In genomic region chr11:94746721-94747120, GRCh38 we compare ENCODE assay signal across 15 cellular contexts. TPM values are rescaled to one million over a fixed set of nuclear protein-coding genes. Genes with fewer than 3 reads are reported as not detected.
DNase-seq lines count a peak whose midpoint lies in the region; ATAC-seq, FAIRE-seq and TF ChIP-seq lines count a peak whose summit lies in the region.
"Had no signal": no experiment of that assay in that cellular context is flagged by ENCODE, and none has a peak within 500 bp of the region (broad histone marks: within the 10 kb centered on the region; RNA-seq: fewer than 3 reads in every experiment).

No MANE protein-coding gene starts in this region.

- H3K36me3 Mint-ChIP-seq in MCF 10A (ENCODE audit: insufficient read depth, unreplicated experiment), result peaks cover 14% of the 10 kb centered on the region
- H3K36me3 Mint-ChIP-seq: activated naive CD8-positive, alpha-beta T cell had no signal

- no peaks in the 10 kb centered on the region for H3K27me3 ChIP-seq in breast epithelium
- H3K27me3 ChIP-seq in left lung, result peaks cover 0 to 2% of the 10 kb centered on the region in 2 donors
- H3K27me3 ChIP-seq: tibial nerve had no signal

- H3K4me1 Mint-ChIP-seq in MCF 10A (ENCODE audit: insufficient read depth, unreplicated experiment), result peaks cover 57% of the 10 kb centered on the region

- H3K27ac ChIP-seq in breast epithelium (no peak overlapping the region), VCaP (peak overlapping the region; percentile 32; the same call in 1 of the 2 replicates), left lung (no peak overlapping the region)
- H3K27ac ChIP-seq: tibial nerve had no signal

- ATAC-seq in left lung, result peak; percentile 74
- no peak for ATAC-seq in HG03025 (IDR thresholded peaks at IDR 0.05; ENCODE audit: low FRiP score, unreplicated experiment)
- no peak for ATAC-seq in HG02571 (IDR thresholded peaks at IDR 0.05; ENCODE audit: unreplicated experiment)

- H3K36me3 ChIP-seq in breast epithelium (no peaks in the 10 kb centered on the region), left lung (no peaks in the 10 kb centered on the region)
- H3K36me3 ChIP-seq: tibial nerve had no signal

- no peaks in the 10 kb centered on the region for H3K27me3 Mint-ChIP-seq in MCF 10A (ENCODE audit: insufficient read depth, unreplicated experiment)

- TF ChIP-seq CTCF in MCF 10A (IDR thresholded peaks at IDR 0.05; ENCODE audit: unreplicated experiment), result no peak
- no peak for TF ChIP-seq CTCF in breast epithelium (IDR thresholded peaks at IDR 0.05)
- no peak for TF ChIP-seq CTCF in VCaP (conservative IDR thresholded peaks at IDR 0.05)
- no peak for TF ChIP-seq CTCF in left lung (IDR thresholded peaks at IDR 0.05)

- H3K4me1 ChIP-seq in breast epithelium, result no peaks in the 10 kb centered on the region
- H3K4me1 ChIP-seq in left lung, result peaks cover 0 to 2% of the 10 kb centered on the region in 2 donors

- no peak overlapping the region for H3K4me3 Mint-ChIP-seq in MCF 10A (ENCODE audit: unreplicated experiment)
- H3K4me3 Mint-ChIP-seq: activated naive CD8-positive, alpha-beta T cell had no signal

- no peak for TF ChIP-seq POLR2A in breast epithelium (IDR thresholded peaks at IDR 0.05)

- BruUV-seq in MCF 10A (replicated peaks; lab: Mats Ljungman, UMichigan), result no TSS peak

- POLR2A ChIA-PET in MCF 10A (lab: Yijun Ruan, JAX), result interaction anchor here (0.5 to 7.4 kb wide), 10 partner anchors 10 to 116 kb away, joined by 3 to 52 read pairs (median 4); partner anchors contain the start of gene AMOTL1

- no peak for FAIRE-seq in GM19239 (lab: Jason Lieb, UNC)

- no peak overlapping the region for H3K4me3 ChIP-seq in breast epithelium
- no peak overlapping the region for H3K4me3 ChIP-seq in left lung
- H3K4me3 ChIP-seq: tibial nerve had no signal

- H3K27ac Mint-ChIP-seq in MCF 10A (ENCODE audit: low read depth, unreplicated experiment), result peak overlapping the region; percentile 95
- H3K27ac Mint-ChIP-seq: activated naive CD8-positive, alpha-beta T cell had no signal

- DNase-seq in MCF 10A (ENCODE audit: unreplicated experiment), result no peak
- no peak for DNase-seq in breast epithelium (ENCODE audit: low spot score in 2 of 2)
- no peak for DNase-seq in left lung
- DNase-seq in HCEC 1CT, result no peak
- DNase-seq in GM19239 (ENCODE audit: insufficient read length, low spot score), result no peak
- DNase-seq: NCI-H1930; NCI-H524; OCI-M1; stimulated activated CD4-positive, alpha-beta T cell treated with anti-CD3 and anti-CD28 coated beads, Interleukin-12 subunit alpha, Interleukin-12 subunit beta, amount 100 ng/mL, for 4 hours; stimulated activated naive CD4-positive, alpha-beta T cell had no signal

- H3K9me3 ChIP-seq in breast epithelium (no peaks in the 10 kb centered on the region), left lung (no peaks in the 10 kb centered on the region)
- H3K9me3 ChIP-seq: tibial nerve had no signal

- CTCF ChIA-PET in MCF 10A (lab: Yijun Ruan, JAX), result interaction anchor here (0.5 to 2.7 kb wide), 11 partner anchors 12 to 226 kb away, joined by 3 to 11 read pairs (median 3); partner anchors contain the start of genes CWC15 and KDM4D

- intact Hi-C loops in MCF 10A (cut with micrococcal nuclease) (loop anchor here (2.0 kb wide), 2 partner anchors 22 to 40 kb away; partner anchors contain the start of gene AMOTL1), breast epithelium (cut with DNase I; ENCODE audit: low total_unique reads) (no loop called here), left lung (cut with DNase I) (no loop called here)

- no peaks in the 10 kb centered on the region for H3K9me3 Mint-ChIP-seq in MCF 10A (ENCODE audit: unreplicated experiment)

RNA-seq across cellular contexts. Expression of gene AMOTL1, which starts 21.4 kb away (rescaled TPM):
- total RNA-seq in MCF 10A (2022) (76.6 and 77.0 TPM in 2 replicates), breast epithelium (10 to 100 TPM; 35.5 to 41.4 (median 39.0) TPM), left lung (10 to 100 TPM; 42.7 to 52.0 TPM)
